In the genomic region with DNA sequence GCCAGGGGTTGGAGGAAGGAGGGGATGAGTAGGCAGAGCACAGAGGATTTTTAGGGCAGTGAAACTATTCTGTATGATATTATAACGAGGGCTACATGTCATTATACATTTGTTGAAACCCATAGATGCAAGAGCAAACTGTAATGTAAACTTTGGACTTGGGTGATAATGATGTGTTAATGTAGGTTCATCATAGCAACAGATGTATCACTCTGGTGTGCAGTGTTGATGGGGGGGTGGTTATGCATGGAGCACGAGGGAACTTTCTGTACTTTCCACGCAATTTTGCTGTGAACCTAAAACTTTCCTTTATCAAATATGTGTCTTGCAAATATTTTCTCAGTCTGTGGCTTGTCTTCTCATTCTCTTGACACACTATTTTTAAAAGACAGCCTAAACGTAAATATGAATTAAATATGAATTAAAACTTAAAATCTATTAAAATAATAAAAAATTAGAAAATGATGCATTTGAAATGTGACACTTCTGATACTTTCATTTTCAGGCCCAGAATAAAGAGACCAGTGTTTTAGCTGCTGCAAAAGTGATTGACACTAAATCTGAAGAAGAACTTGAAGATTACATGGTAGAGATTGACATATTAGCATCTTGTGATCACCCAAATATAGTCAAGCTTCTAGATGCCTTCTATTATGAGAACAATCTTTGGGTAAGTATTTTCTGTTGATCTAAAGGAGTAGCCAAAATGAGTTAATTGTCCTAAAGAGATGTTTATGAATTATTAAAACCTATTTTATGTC, we compare ENCODE assay signal across 1 cellular context.
TF ChIP-seq lines count a peak whose summit lies in the region.

No MANE protein-coding gene starts in this region.

TF ChIP-seq in GM23338, 12 proteins besides CTCF, POLR2A, EP300 and RAD21 (continued from another document):
- no peak for TF ChIP-seq ZNF462 (CRISPR knock-in tag; IDR thresholded peaks at IDR 0.05)
- no peak for TF ChIP-seq ZNF114 (CRISPR knock-in tag; IDR thresholded peaks at IDR 0.05)
- no peak for TF ChIP-seq REST (IDR thresholded peaks at IDR 0.05; ENCODE audit: unreplicated experiment)
- TF ChIP-seq EZH2phosphoT487 (IDR thresholded peaks at IDR 0.05; ENCODE audit: unreplicated experiment), result no peak
- TF ChIP-seq STAT1 (IDR thresholded peaks at IDR 0.05; ENCODE audit: unreplicated experiment), result no peak
- no peak for TF ChIP-seq ETS1 (IDR thresholded peaks at IDR 0.05)
- TF ChIP-seq JUNB (IDR thresholded peaks at IDR 0.05; ENCODE audit: unreplicated experiment), result no peak
- no peak for TF ChIP-seq CREB1 (CRISPR knock-in tag; IDR thresholded peaks at IDR 0.05; ENCODE audit: low read depth)
